28 cellular contexts compared by ENCODE assay signal in genomic region chr10:70650104-70650503, GRCh38. TPM values are rescaled to one million over a fixed set of nuclear protein-coding genes. Genes with fewer than 3 reads are reported as not detected.
"Had no signal": no experiment of that assay in that cellular context is flagged by ENCODE, and none has a peak within 500 bp of the region (broad histone marks: within the 10 kb centered on the region; RNA-seq: fewer than 3 reads in every experiment).

No MANE protein-coding gene starts in this region.

- H3K4me1 Mint-ChIP-seq: activated naive CD4-positive, alpha-beta T cell treated with anti-CD3 and anti-CD28 coated beads, Interleukin-2, amount 50 U/mL, for 24 hours; WTC11 had no signal

- ATAC-seq: activated CD8-positive, alpha-beta memory T cell treated with anti-CD3 and anti-CD28 coated beads, Interleukin-2, amount 10 ng/mL, durations not matched to agents 7 days and 5 days; WTC11 had no signal

- H3K4me1 ChIP-seq: ascending aorta had no signal

- H3K4me3 Mint-ChIP-seq: activated CD8-positive, alpha-beta memory T cell treated with anti-CD3 and anti-CD28 coated beads, Interleukin-2, amount 10 ng/mL, durations not matched to agents 7 days and 5 days; activated naive CD4-positive, alpha-beta T cell treated with anti-CD3 and anti-CD28 coated beads, Interleukin-2, amount 50 U/mL, for 24 hours; activated T-cell treated with anti-CD3 and anti-CD28 coated beads, Interleukin-2, amount 50 U/mL, for 24 hours; activated T-helper 1 cell treated with anti-CD3 and anti-CD28 coated beads, Interleukin-12 subunit alpha, Interleukin-12 subunit beta, Interleukin-2, Interleukin-4 antibody, amounts not matched to agents 30 ng/mL and 10 ng/mL and 1 ng/mL, durations not matched to agents 14 hours and 24 hours and 36 hours; brain; T-helper 1 cell treated with Interleukin-12 subunit alpha and Interleukin-12 subunit beta and Interleukin-4 antibody, amounts not matched to agents 30 μg/mL and 1 μg/mL, for 36 hours; WTC11 had no signal

- H3K36me3 ChIP-seq: ascending aorta, cardiac muscle cell had no signal

- H3K27ac Mint-ChIP-seq: activated CD8-positive, alpha-beta memory T cell treated with anti-CD3 and anti-CD28 coated beads, Interleukin-2, amount 10 ng/mL, durations not matched to agents 7 days and 5 days; activated naive CD4-positive, alpha-beta T cell treated with anti-CD3 and anti-CD28 coated beads, Interleukin-2, amount 50 U/mL, for 24 hours; activated T-cell treated with anti-CD3 and anti-CD28 coated beads, Interleukin-2, amount 50 U/mL, for 24 hours; activated T-helper 1 cell treated with anti-CD3 and anti-CD28 coated beads, Interleukin-12 subunit alpha, Interleukin-12 subunit beta, Interleukin-2, Interleukin-4 antibody, amounts not matched to agents 30 ng/mL and 10 ng/mL and 1 ng/mL, durations not matched to agents 14 hours and 24 hours and 36 hours; brain; T-helper 1 cell treated with Interleukin-12 subunit alpha and Interleukin-12 subunit beta and Interleukin-4 antibody, amounts not matched to agents 30 μg/mL and 1 μg/mL, for 36 hours; WTC11 had no signal

- DNase-seq: activated CD4-positive, alpha-beta T cell treated with anti-CD3 and anti-CD28 coated beads, Interleukin-2, amount 50 U/mL, for 4 hours; activated CD4-positive, CD25-positive, alpha-beta regulatory T cell treated with anti-CD3 and anti-CD28 coated beads, Interleukin-2, amount 50 U/mL, for 72 hours; activated CD8-positive, alpha-beta memory T cell treated with anti-CD3 and anti-CD28 coated beads, Interleukin-2, amount 10 ng/mL, durations not matched to agents 7 days and 5 days; activated effector memory CD4-positive, alpha-beta T cell treated with Interleukin-2 at 50 U/mL for 16 hours; activated naive CD4-positive, alpha-beta T cell; activated T-cell treated with anti-CD3 and anti-CD28 coated beads, Interleukin-2, amount 50 U/mL, for 24 hours; MV-4-11; NCI-H1092 treated with DMSO at 0.1 percent for 48 hours; NCI-H1417 treated with DMSO at 0.1 percent for 48 hours; NCI-H1694; NCI-H2029; NCI-H2107; NCI-H345; NCI-H510A treated with DMSO at 0.1 percent for 48 hours; NCI-H69; OCI-M1; SHP77 treated with DMSO at 0.1 percent for 48 hours; T-helper 9 cell had no signal

- H3K27ac ChIP-seq: ascending aorta, cardiac muscle cell had no signal

- H3K27me3 Mint-ChIP-seq: activated CD8-positive, alpha-beta memory T cell treated with anti-CD3 and anti-CD28 coated beads, Interleukin-2, amount 10 ng/mL, durations not matched to agents 7 days and 5 days; activated naive CD4-positive, alpha-beta T cell treated with anti-CD3 and anti-CD28 coated beads, Interleukin-2, amount 50 U/mL, for 24 hours had no signal

- H3K9me3 ChIP-seq: ascending aorta had no signal

- H3K4me3 ChIP-seq: ascending aorta, cardiac muscle cell had no signal

- H3K27me3 ChIP-seq: ascending aorta, cardiac muscle cell had no signal

RNA-seq across cellular contexts. Expression of gene PRF1, which starts 47.6 kb away (rescaled TPM):
- total RNA-seq: cardiac muscle cell, LHCN-M2, M059J, SK-MEL-5 had no signal
- polyA plus RNA-seq: cardiac muscle cell had no signal
